Comparison of ENCODE assay signal across 2 cellular contexts in genomic region chr15:78322243-78322642, GRCh38.
TF ChIP-seq lines count a peak whose summit lies in the region.

No MANE protein-coding gene starts in this region.

TF ChIP-seq in GM23338, 12 proteins besides CTCF, POLR2A, EP300 and RAD21:
- no peak for TF ChIP-seq ZNF462 (CRISPR knock-in tag; IDR thresholded peaks at IDR 0.05)
- peak; percentile 43; the same call in 1 of the 2 replicates for TF ChIP-seq CREB1 (CRISPR knock-in tag; IDR thresholded peaks at IDR 0.05; ENCODE audit: low read depth)

TF ChIP-seq in H1, 55 proteins besides CTCF, POLR2A, EP300 and RAD21:
- no peak for TF ChIP-seq SIX5 (IDR thresholded peaks at IDR 0.05; ENCODE audit: low read depth, low read length)
- no peak for TF ChIP-seq SIN3A (conservative IDR thresholded peaks at IDR 0.05 in 1 of 2, IDR thresholded peaks at IDR 0.05 in 1 of 2; ENCODE audit: low read depth in 1 of 2, low read length in 2 of 2)
- peak; percentile 86 for TF ChIP-seq TEAD4 (IDR thresholded peaks at IDR 0.05; ENCODE audit: low read depth, low read length)
- TF ChIP-seq KDM1A (IDR thresholded peaks at IDR 0.05; ENCODE audit: borderline replicate concordance, low read length): no peak
- no peak for TF ChIP-seq POLR2AphosphoS5 (IDR thresholded peaks at IDR 0.05; ENCODE audit: low read depth, low read length)
- peak; percentile 20; the same call in 1 of the 2 replicates for TF ChIP-seq JUND (IDR thresholded peaks at IDR 0.05; ENCODE audit: low read length)
- no peak for TF ChIP-seq MAFK (IDR thresholded peaks at IDR 0.05; ENCODE audit: low read depth, low read length)
- no peak for TF ChIP-seq SRF (IDR thresholded peaks at IDR 0.05; ENCODE audit: low read depth, low read length)
- no peak for TF ChIP-seq SAP30 (IDR thresholded peaks at IDR 0.05; ENCODE audit: insufficient read depth, insufficient replicate concordance, low read length)
- TF ChIP-seq RXRA (IDR thresholded peaks at IDR 0.05; ENCODE audit: insufficient read depth, low read depth, low read length): no peak
- TF ChIP-seq POU5F1 (IDR thresholded peaks at IDR 0.05; ENCODE audit: low read depth, low read length): no peak
- no peak for TF ChIP-seq BCL11A (IDR thresholded peaks at IDR 0.05; ENCODE audit: low read depth in 2 of 2, low read length in 2 of 2)
- TF ChIP-seq, protein P1, sequence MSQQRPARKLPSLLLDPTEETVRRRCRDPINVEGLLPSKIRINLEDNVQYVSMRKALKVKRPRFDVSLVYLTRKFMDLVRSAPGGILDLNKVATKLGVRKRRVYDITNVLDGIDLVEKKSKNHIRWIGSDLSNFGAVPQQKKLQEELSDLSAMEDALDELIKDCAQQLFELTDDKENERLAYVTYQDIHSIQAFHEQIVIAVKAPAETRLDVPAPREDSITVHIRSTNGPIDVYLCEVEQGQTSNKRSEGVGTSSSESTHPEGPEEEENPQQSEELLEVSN (IDR thresholded peaks at IDR 0.05): no peak
- TF ChIP-seq GABPA (IDR thresholded peaks at IDR 0.05; ENCODE audit: borderline replicate concordance, insufficient read depth, low read length): no peak
- TF ChIP-seq TAF1 (IDR thresholded peaks at IDR 0.05; ENCODE audit: low read depth, low read length): no peak
- TF ChIP-seq SUZ12 (IDR thresholded peaks at IDR 0.05; ENCODE audit: low read length): no peak
- TF ChIP-seq ASH2L (IDR thresholded peaks at IDR 0.05; ENCODE audit: low read length): no peak
- no peak for TF ChIP-seq CREB1 (IDR thresholded peaks at IDR 0.05)
- TF ChIP-seq MAX (IDR thresholded peaks at IDR 0.05): no peak
- peak; percentile 10 for TF ChIP-seq NANOG (IDR thresholded peaks at IDR 0.05; ENCODE audit: insufficient read depth, low read depth, low read length, poor library complexity, severe bottlenecking)
- 0 out of 2 replicates have a peak, but pooled peaks have one; percentile 28 for TF ChIP-seq ATF2 (IDR thresholded peaks at IDR 0.05; ENCODE audit: low read length)
